ENCODE assay signal across 8 cellular contexts in genomic region chr19:55599468-55600335, GRCh38. TPM values are rescaled to one million over a fixed set of nuclear protein-coding genes. Genes with fewer than 3 reads are reported as not detected.
DNase-seq lines count a peak whose midpoint lies in the region; ATAC-seq and TF ChIP-seq lines count a peak whose summit lies in the region.

Gene FIZ1, minus strand, starts transcription at chr19:55599517. Its CDS starts 1,652 bp downstream, at chr19:55597865.
Gene ZNF524, plus strand, starts transcription at chr19:55600288. Its CDS starts 1,825 bp downstream, at chr19:55602113.

- H3K4me2 ChIP-seq in PC-9 = peak within 1 kb of the TSS; percentile 97

- POLR2A ChIA-PET in PC-9 (lab: Charles Lee; ENCODE audit: unreplicated experiment) = interaction anchor here (0.5 to 1.6 kb wide), 14 partner anchors 13 to 1410 kb away, joined by 3 to 44 read pairs (median 6); partner anchors contain the start of genes MBOAT7, PPP1R12C, U2AF2 and ZNF579

- ATAC-seq in GM21619 (IDR thresholded peaks at IDR 0.05; ENCODE audit: unreplicated experiment) = peak; percentile 45

- peak; percentile 98 for DNase-seq in DMS114 treated with DMSO at 0.1 percent for 48 hours (lab: John Stamatoyannopoulos, UW; ENCODE audit: unreplicated experiment)
- peak; percentile 100 for DNase-seq in KBM-7
- peak; percentile 93 to 98 for DNase-seq in PC-9
- peak; percentile 95 for DNase-seq in activated T-cell treated with anti-CD3 and anti-CD28 coated beads for 48 hours (ENCODE audit: low read depth)
- peak; percentile 85 for DNase-seq in epithelial cell of proximal tubule (ENCODE audit: low read depth)
- peak; percentile 97 for DNase-seq in stimulated activated CD8-positive, alpha-beta memory T cell treated with anti-CD3 and anti-CD28 coated beads, Interleukin-4, amount 100 ng/mL, for 48 hours

- no peaks in the 10 kb centered on the region for H3K27me3 ChIP-seq in PC-9 (ENCODE audit: insufficient read depth, low read depth)
- no peaks in the 10 kb centered on the region for H3K27me3 ChIP-seq in mucosa of stomach (ENCODE audit: control insufficient read depth, insufficient read depth, low read length)

- TF ChIP-seq CTCF in PC-9 (conservative IDR thresholded peaks at IDR 0.05) (0 out of 2 replicates have a peak, but pooled peaks have one; percentile 16), epithelial cell of proximal tubule (conservative IDR thresholded peaks at IDR 0.05; ENCODE audit: low read depth, low read length) (no peak)

- H3K9me2 ChIP-seq in PC-9 (ENCODE audit: insufficient read depth) = no peaks in the 10 kb centered on the region

- TSS peak; percentile 37 for BruUV-seq in PC-9 (replicated peaks; lab: Mats Ljungman, UMichigan)

- intact Hi-C loops in PC-9 (cut with micrococcal nuclease; ENCODE audit: unreplicated experiment) = loop anchor here (1.0 to 5.0 kb wide), 4 partner anchors 12 to 432 kb away; partner anchors contain the start of gene DNAAF3

- H3K36me3 ChIP-seq in PC-9 (ENCODE audit: low read depth) = peaks cover 4% of the 10 kb centered on the region; the same call in 1 of the 2 replicates
- no peaks in the 10 kb centered on the region for H3K36me3 ChIP-seq in mucosa of stomach (ENCODE audit: control insufficient read depth, insufficient read depth, low read length)

- H3K9me3 ChIP-seq in PC-9 (ENCODE audit: insufficient read depth, low read depth) (no peaks in the 10 kb centered on the region), mucosa of stomach (ENCODE audit: control insufficient read depth, low read length) (no peaks in the 10 kb centered on the region)

- in situ Hi-C loops in KBM-7 (cut with MboI; ENCODE audit: low pct_unique_long_range_greater_than_20kb, low sequenced_read_pairs) = no loop called here

- peaks cover 22% of the 10 kb centered on the region for H3K4me1 ChIP-seq in PC-9 (replicated peaks; ENCODE audit: insufficient read depth)
- H3K4me1 ChIP-seq in mucosa of stomach (ENCODE audit: control insufficient read depth, insufficient read depth, low read length) = peaks cover 17% of the 10 kb centered on the region

- peak within 1 kb of the TSS; percentile 94 for H3K27ac ChIP-seq in PC-9

- H3K4me3 ChIP-seq in PC-9 (peak within 1 kb of the TSS; percentile 91), epithelial cell of proximal tubule (ENCODE audit: low read depth, low read length) (peak within 1 kb of the TSS; percentile 82), mucosa of stomach (ENCODE audit: low read length) (peak within 1 kb of the TSS; percentile 100)

- H2AFZ ChIP-seq in PC-9 = peak within 1 kb of the TSS; percentile 83

- CTCF ChIA-PET in PC-9 (lab: Charles Lee) = interaction anchor here (0.6 to 1.2 kb wide), 5 partner anchors 53 to 710 kb away, joined by 3 to 5 read pairs (median 4); no protein-coding TSS in a partner anchor

- peak within 1 kb of the TSS; percentile 91 for H3K9ac ChIP-seq in mucosa of stomach (ENCODE audit: low read length)

- peaks cover 18% of the 10 kb centered on the region for H3K79me2 ChIP-seq in PC-9 (ENCODE audit: low read depth)

- peaks cover 43% of the 10 kb centered on the region for H3F3A ChIP-seq in PC-9 (ENCODE audit: insufficient read depth, low read depth)

- H4K20me1 ChIP-seq in PC-9 (ENCODE audit: insufficient read depth) = no peaks in the 10 kb centered on the region

RNA-seq across cellular contexts. Expression of gene FIZ1, which starts in this region (rescaled TPM):
- total RNA-seq in PC-9 (2021) = 25.2 and 25.4 TPM in 2 replicates
- total RNA-seq in epithelial cell of proximal tubule = 5.5 and 9.7 TPM in 2 replicates

RNA-seq across cellular contexts. Expression of gene ZNF524, which starts in this region (rescaled TPM):
- total RNA-seq in PC-9 (2021) = 30.0 and 37.0 TPM in 2 replicates
- 16.4 and 18.0 TPM in 2 replicates for total RNA-seq in epithelial cell of proximal tubule

Comparison
In these comparisons a context has a peak if more than half of its experiments do, and no peak if none do; other contexts are left out.
1. Peak in every context shown above with its lines: DNase-seq, ATAC-seq, H3K4me3 ChIP-seq and H3K27ac ChIP-seq.